ENCODE assay signal across 26 cellular contexts in genomic region chr14:103086771-103087342, GRCh38. TPM values are rescaled to one million over a fixed set of nuclear protein-coding genes. Genes with fewer than 3 reads are reported as not detected.
"Had no signal": no experiment of that assay in that cellular context is flagged by ENCODE, and none has a peak within 500 bp of the region (broad histone marks: within the 10 kb centered on the region; RNA-seq: fewer than 3 reads in every experiment).

No MANE protein-coding gene starts in this region.

- H3K27ac Mint-ChIP-seq: activated CD4-positive, alpha-beta T cell treated with anti-CD3 and anti-CD28 coated beads, Interleukin-2, amount 10 ng/mL, durations not matched to agents 7 days and 5 days; activated CD8-positive, alpha-beta memory T cell treated with anti-CD3 and anti-CD28 coated beads, Interleukin-2, amount 10 ng/mL, durations not matched to agents 7 days and 5 days; activated CD8-positive, alpha-beta T cell treated with anti-CD3 and anti-CD28 coated beads for 36 hours; activated naive CD8-positive, alpha-beta T cell treated with anti-CD3 and anti-CD28 coated beads, Interleukin-2, amount 50 U/mL, for 24 hours; activated T-helper 1 cell treated with anti-CD3 and anti-CD28 coated beads, Interleukin-12 subunit alpha, Interleukin-12 subunit beta, Interleukin-2, Interleukin-4 antibody, amounts not matched to agents 30 ng/mL and 10 ng/mL and 1 ng/mL, durations not matched to agents 14 hours and 24 hours and 36 hours; naive thymus-derived CD8-positive, alpha-beta T cell; T-cell; T-helper 2 cell treated with Interferon-gamma antibody and Interleukin-4, amounts not matched to agents 5 μg/mL and 100 μg/mL, for 36 hours had no signal

- DNase-seq: activated CD4-positive, alpha-beta T cell treated with anti-CD3 and anti-CD28 coated beads, Interleukin-2, amount 10 ng/mL, durations not matched to agents 7 days and 5 days; activated CD4-positive, CD25-positive, alpha-beta regulatory T cell treated with anti-CD3 and anti-CD28 coated beads, Interleukin-2, amount 50 U/mL, for 72 hours; activated CD8-positive, alpha-beta memory T cell treated with anti-CD3 and anti-CD28 coated beads, Interleukin-2, amount 10 ng/mL, durations not matched to agents 7 days and 5 days; activated CD8-positive, alpha-beta T cell treated with anti-CD3 and anti-CD28 coated beads for 36 hours; activated gamma-delta T cell; activated naive CD4-positive, alpha-beta T cell treated with anti-CD3 and anti-CD28 coated beads, Interleukin-2, amount 50 U/mL, for 16 hours; activated naive CD8-positive, alpha-beta T cell treated with anti-CD3 and anti-CD28 coated beads, Interleukin-2, amount 50 U/mL, for 24 hours; activated T-cell treated with anti-CD3 and anti-CD28 coated beads for 4 hours; cortex of kidney; erythroblast; foreskin fibroblast; islet precursor cell; naive thymus-derived CD8-positive, alpha-beta T cell; sigmoid colon; stimulated activated CD4-positive, alpha-beta T cell treated with anti-CD3 and anti-CD28 coated beads, Interleukin-4, amount 100 ng/mL, for 1 hour; stimulated activated naive CD4-positive, alpha-beta T cell treated with Interleukin-2 at 50 U/mL for 16 hours; T-cell; upper lobe of right lung had no signal

- ATAC-seq: activated CD8-positive, alpha-beta memory T cell treated with anti-CD3 and anti-CD28 coated beads, Interleukin-2, amount 10 ng/mL, durations not matched to agents 7 days and 5 days; activated CD8-positive, alpha-beta T cell treated with anti-CD3 and anti-CD28 coated beads for 36 hours; activated naive CD8-positive, alpha-beta T cell treated with anti-CD3 and anti-CD28 coated beads, Interleukin-2, amount 50 U/mL, for 24 hours; heart right ventricle; naive thymus-derived CD8-positive, alpha-beta T cell; T-cell; upper lobe of right lung had no signal

- H3K4me3 Mint-ChIP-seq: activated CD4-positive, alpha-beta T cell treated with anti-CD3 and anti-CD28 coated beads, Interleukin-2, amount 10 ng/mL, durations not matched to agents 7 days and 5 days; activated CD8-positive, alpha-beta memory T cell treated with anti-CD3 and anti-CD28 coated beads, Interleukin-2, amount 10 ng/mL, durations not matched to agents 7 days and 5 days; activated CD8-positive, alpha-beta T cell treated with anti-CD3 and anti-CD28 coated beads for 36 hours; activated naive CD8-positive, alpha-beta T cell treated with anti-CD3 and anti-CD28 coated beads, Interleukin-2, amount 50 U/mL, for 24 hours; activated T-helper 1 cell treated with anti-CD3 and anti-CD28 coated beads, Interleukin-12 subunit alpha, Interleukin-12 subunit beta, Interleukin-2, Interleukin-4 antibody, amounts not matched to agents 30 ng/mL and 10 ng/mL and 1 ng/mL, durations not matched to agents 14 hours and 24 hours and 36 hours; naive thymus-derived CD8-positive, alpha-beta T cell; T-cell; T-helper 2 cell treated with Interferon-gamma antibody and Interleukin-4, amounts not matched to agents 5 μg/mL and 100 μg/mL, for 36 hours had no signal

- H3K36me3 Mint-ChIP-seq: activated CD8-positive, alpha-beta memory T cell treated with anti-CD3 and anti-CD28 coated beads, Interleukin-2, amount 10 ng/mL, durations not matched to agents 7 days and 5 days; naive thymus-derived CD8-positive, alpha-beta T cell; T-cell had no signal

- H3K4me3 ChIP-seq: heart right ventricle, sigmoid colon, thoracic aorta, upper lobe of right lung had no signal

- H3K9me3 Mint-ChIP-seq: activated CD4-positive, alpha-beta T cell treated with anti-CD3 and anti-CD28 coated beads, Interleukin-2, amount 10 ng/mL, durations not matched to agents 7 days and 5 days; activated CD8-positive, alpha-beta T cell treated with anti-CD3 and anti-CD28 coated beads for 36 hours; activated naive CD8-positive, alpha-beta T cell treated with anti-CD3 and anti-CD28 coated beads, Interleukin-2, amount 50 U/mL, for 24 hours; activated T-helper 1 cell treated with anti-CD3 and anti-CD28 coated beads, Interleukin-12 subunit alpha, Interleukin-12 subunit beta, Interleukin-2, Interleukin-4 antibody, amounts not matched to agents 30 ng/mL and 10 ng/mL and 1 ng/mL, durations not matched to agents 14 hours and 24 hours and 36 hours; T-cell; T-helper 2 cell treated with Interferon-gamma antibody and Interleukin-4, amounts not matched to agents 5 μg/mL and 100 μg/mL, for 36 hours had no signal

- H3K27ac ChIP-seq: heart right ventricle, sigmoid colon, thoracic aorta, upper lobe of right lung, VCaP had no signal

- H3K36me3 ChIP-seq: heart right ventricle, sigmoid colon, thoracic aorta, upper lobe of right lung had no signal

- H3K9me3 ChIP-seq: heart right ventricle, sigmoid colon, thoracic aorta, upper lobe of right lung had no signal

RNA-seq across cellular contexts. Expression of gene LBHD2, which starts 2.8 kb away (rescaled TPM):
- total RNA-seq: activated CD4-positive, alpha-beta T cell treated with anti-CD3 and anti-CD28 coated beads, Interleukin-2, amount 10 ng/mL, durations not matched to agents 7 days and 5 days; activated CD8-positive, alpha-beta memory T cell treated with anti-CD3 and anti-CD28 coated beads, Interleukin-2, amount 10 ng/mL, durations not matched to agents 7 days and 5 days; activated CD8-positive, alpha-beta T cell treated with anti-CD3 and anti-CD28 coated beads for 36 hours; activated T-helper 1 cell treated with anti-CD3 and anti-CD28 coated beads, Interleukin-12 subunit alpha, Interleukin-12 subunit beta, Interleukin-2, Interleukin-4 antibody, amounts not matched to agents 30 ng/mL and 10 ng/mL and 1 ng/mL, durations not matched to agents 14 hours and 24 hours and 36 hours; cerebellum; fibroblast of lung; heart right ventricle; lung microvascular endothelial cell; naive thymus-derived CD8-positive, alpha-beta T cell; sigmoid colon; T-cell; thoracic aorta; upper lobe of right lung had no signal
- polyA plus RNA-seq: fibroblast of lung; naive thymus-derived CD8-positive, alpha-beta T cell had no signal

RNA-seq across cellular contexts. Expression of gene EXOC3L4, which starts 7.7 kb away (rescaled TPM):
- total RNA-seq: activated CD4-positive, alpha-beta T cell treated with anti-CD3 and anti-CD28 coated beads, Interleukin-2, amount 10 ng/mL, durations not matched to agents 7 days and 5 days; activated CD8-positive, alpha-beta memory T cell treated with anti-CD3 and anti-CD28 coated beads, Interleukin-2, amount 10 ng/mL, durations not matched to agents 7 days and 5 days; activated CD8-positive, alpha-beta T cell treated with anti-CD3 and anti-CD28 coated beads for 36 hours; activated T-helper 1 cell treated with anti-CD3 and anti-CD28 coated beads, Interleukin-12 subunit alpha, Interleukin-12 subunit beta, Interleukin-2, Interleukin-4 antibody, amounts not matched to agents 30 ng/mL and 10 ng/mL and 1 ng/mL, durations not matched to agents 14 hours and 24 hours and 36 hours; lung microvascular endothelial cell; naive thymus-derived CD8-positive, alpha-beta T cell; thoracic aorta had no signal
- polyA plus RNA-seq: naive thymus-derived CD8-positive, alpha-beta T cell had no signal

RNA-seq across cellular contexts. Expression of gene TNFAIP2, which starts 36.4 kb away (rescaled TPM):
- polyA plus RNA-seq: naive thymus-derived CD8-positive, alpha-beta T cell had no signal
